In genomic region chr10:112184379-112184778, GRCh38 we compare ENCODE assay signal across 7 cellular contexts. TPM values are rescaled to one million over a fixed set of nuclear protein-coding genes. Genes with fewer than 3 reads are reported as not detected.
DNase-seq lines count a peak whose midpoint lies in the region; ATAC-seq and TF ChIP-seq lines count a peak whose summit lies in the region.

No MANE protein-coding gene starts in this region.

- peaks cover 22% of the 10 kb centered on the region for H3K4me1 Mint-ChIP-seq in T-helper 17 cell

- H3K4me1 ChIP-seq in spleen (peaks cover 2 to 35% (median 21%) of the 10 kb centered on the region in 6 donors), prostate gland (replicated peaks) (no peaks in the 10 kb centered on the region)

- H3K36me3 Mint-ChIP-seq in T-helper 17 cell (ENCODE audit: low read depth): peaks cover 8% of the 10 kb centered on the region

- no peak for TF ChIP-seq POLR2A in spleen (IDR thresholded peaks at IDR 0.05)
- no peak for TF ChIP-seq POLR2A in prostate gland (IDR thresholded peaks at IDR 0.05)

- ATAC-seq in T-helper 17 cell: no peak

- H3K36me3 ChIP-seq in spleen (peaks cover 0 to 20% (median 12%) of the 10 kb centered on the region in 6 donors), prostate gland (no peaks in the 10 kb centered on the region)

- TF ChIP-seq CTCF in HFF-Myc (IDR thresholded peaks at IDR 0.05; ENCODE audit: low read depth, low read length, missing control alignments) (no peak), foreskin fibroblast (IDR thresholded peaks at IDR 0.05; ENCODE audit: low read depth, low read length) (no peak), spleen (IDR thresholded peaks at IDR 0.05 in 8 of 11, conservative IDR thresholded peaks at IDR 0.05 in 3 of 11) (no peak), prostate gland (IDR thresholded peaks at IDR 0.05) (no peak)

- H3K27me3 Mint-ChIP-seq in T-helper 17 cell: peaks cover 2% of the 10 kb centered on the region

- H3K27ac Mint-ChIP-seq in T-helper 17 cell: peak overlapping the region; percentile 96

- DNase-seq in HFF-Myc (ENCODE audit: extremely low read depth, low read depth) (no peak), T-helper 17 cell (no peak), foreskin fibroblast (no peak), spleen (no peak), epidermal melanocyte (ENCODE audit: insufficient read length, low spot score) (no peak), prostate gland (ENCODE audit: low spot score) (no peak), NK-92 (lab: John Stamatoyannopoulos, UW; ENCODE audit: unreplicated experiment) (no peak)

- WGBS in spleen, 5 donors: 16 to 30% (median 24%) methylated on average over 2 of the region's 2 CpGs
- 24% methylated on average over 2 of the region's 2 CpGs for WGBS in prostate gland

- H3K27me3 ChIP-seq in spleen (replicated peaks in 1 of 7) (no peaks in the 10 kb centered on the region), prostate gland (replicated peaks; ENCODE audit: insufficient read depth) (no peaks in the 10 kb centered on the region)

- peak overlapping the region; percentile 71 for H3K4me3 Mint-ChIP-seq in T-helper 17 cell

- H3K4me3 ChIP-seq in HFF-Myc (replicated peaks; ENCODE audit: low read depth, low read length) (peak overlapping the region; percentile 93), foreskin fibroblast (ENCODE audit: low read depth in 1 of 2, low read length in 2 of 2) (peak overlapping the region; percentile 65 to 94), spleen (peak overlapping the region in 3 of 8 donors; percentile 86 to 96 (median 94)), prostate gland (peak overlapping the region in 1 of 2 donors; percentile 59)

- H3K27ac ChIP-seq in spleen (peak overlapping the region in 5 of 8 donors; percentile 74 to 87 (median 76)), prostate gland (no peak overlapping the region)

- no peaks in the 10 kb centered on the region for H3K9me3 ChIP-seq in T-helper 17 cell (ENCODE audit: control insufficient read depth, low read length, poor library complexity, severe bottlenecking)
- peaks cover 0 to 15% (median 4%) of the 10 kb centered on the region in 8 donors for H3K9me3 ChIP-seq in spleen
- no peaks in the 10 kb centered on the region for H3K9me3 ChIP-seq in prostate gland

- intact Hi-C loops in spleen (cut with DNase I; ENCODE audit: low total_unique reads): loop anchor here (10.0 kb wide), 2 partner anchors 130 to 260 kb away; partner anchors contain the start of genes VTI1A and ZDHHC6
- intact Hi-C loops in prostate gland (cut with DNase I): loop anchor here (5.0 to 10.0 kb wide), 2 partner anchors 130 to 263 kb away; partner anchors contain the start of genes VTI1A and ZDHHC6

RNA-seq across cellular contexts. Expression of gene GPAM, which starts 0.8 kb away (rescaled TPM):
- 1 to 10 TPM; 3.2 to 4.9 TPM for total RNA-seq in T-helper 17 cell
- 10 to 100 TPM in 1 of 7 donors, 1 to 10 TPM in 6; 5.0 to 15.0 (median 7.1) TPM for total RNA-seq in spleen
- polyA plus RNA-seq in spleen: 1 to 10 TPM; 2.6 to 3.3 (median 2.6) TPM
- 10 to 100 TPM in 1 of 2 donors, 1 to 10 TPM in 1; 4.2 to 14.9 TPM for total RNA-seq in prostate gland

Comparison
In these comparisons a context has a peak if more than half of its experiments do, and no peak if none do; other contexts are left out.
1. H3K27ac ChIP-seq: peak in spleen (5 of 8); none in prostate gland (0 of 2).